ENCODE assay signal across 22 cellular contexts in genomic region chr7:130334274-130334673, GRCh38. TPM values are rescaled to one million over a fixed set of nuclear protein-coding genes. Genes with fewer than 3 reads are reported as not detected.
DNase-seq lines count a peak whose midpoint lies in the region; ATAC-seq and TF ChIP-seq lines count a peak whose summit lies in the region.
"Had no signal": no experiment of that assay in that cellular context is flagged by ENCODE, and none has a peak within 500 bp of the region (broad histone marks: within the 10 kb centered on the region; RNA-seq: fewer than 3 reads in every experiment).

No MANE protein-coding gene starts in this region.

- no peaks in the 10 kb centered on the region for H3K9me3 ChIP-seq in fibroblast of lung (ENCODE audit: control insufficient read depth, insufficient read depth, low read depth, low read length)
- no peaks in the 10 kb centered on the region for H3K9me3 ChIP-seq in mesenchymal stem cell (ENCODE audit: control insufficient read depth, low read length)

- no peaks in the 10 kb centered on the region for H3K4me1 ChIP-seq in fibroblast of lung (ENCODE audit: control insufficient read depth, extremely low read depth, insufficient read depth, low read length)
- H3K4me1 ChIP-seq in mesenchymal stem cell (ENCODE audit: control insufficient read depth, insufficient read depth, low read depth, low read length): no peaks in the 10 kb centered on the region

- TF ChIP-seq CTCF in fibroblast of lung (conservative IDR thresholded peaks at IDR 0.05 in 1 of 2, IDR thresholded peaks at IDR 0.05 in 1 of 2; ENCODE audit: low read depth in 1 of 2, low read length in 2 of 2): no peak

- H3K23ac ChIP-seq in mesenchymal stem cell (ENCODE audit: low read length in 2 of 2): no peak overlapping the region

- no peak overlapping the region for H4K91ac ChIP-seq in mesenchymal stem cell (ENCODE audit: low read length)

- peak overlapping the region; percentile 23 for H3K4me2 ChIP-seq in fibroblast of lung (ENCODE audit: extremely low read depth, insufficient read depth, low read length)
- H3K4me2 ChIP-seq in mesenchymal stem cell (ENCODE audit: low read length, poor library complexity, severe bottlenecking): no peak overlapping the region

- H3K9ac ChIP-seq in fibroblast of lung (ENCODE audit: insufficient read depth, low read length) (no peak overlapping the region), mesenchymal stem cell (ENCODE audit: low read length) (peak overlapping the region; percentile 83)

- no peaks in the 10 kb centered on the region for H4K20me1 ChIP-seq in fibroblast of lung (ENCODE audit: control insufficient read depth, extremely low read depth, insufficient read depth, low read length)

- no peak overlapping the region for H3K18ac ChIP-seq in mesenchymal stem cell (ENCODE audit: low read depth in 1 of 2, low read length in 2 of 2)

- no peaks in the 10 kb centered on the region for H3K27me3 ChIP-seq in fibroblast of lung (ENCODE audit: control insufficient read depth, insufficient read depth, low read length)
- no peaks in the 10 kb centered on the region for H3K27me3 ChIP-seq in mesenchymal stem cell (ENCODE audit: control insufficient read depth in 1 of 2, insufficient read depth in 1 of 2, low read length in 2 of 2)

- H3K4ac ChIP-seq in mesenchymal stem cell (ENCODE audit: low read depth in 1 of 2, low read length in 2 of 2): peak overlapping the region in 1 of 2 experiments; percentile 16

- no peak overlapping the region for H2BK5ac ChIP-seq in mesenchymal stem cell (ENCODE audit: low read depth, low read length, poor library complexity, severe bottlenecking)

- H3K79me2 ChIP-seq in fibroblast of lung (ENCODE audit: control insufficient read depth, insufficient read depth, low read length): no peaks in the 10 kb centered on the region

- H3K4me3 ChIP-seq in fibroblast of lung (replicated peaks in 1 of 4; ENCODE audit: control extremely low read depth in 1 of 4, insufficient read depth in 1 of 4, low read depth in 3 of 4, low read length in 4 of 4): no peak overlapping the region
- H3K4me3 ChIP-seq in mesenchymal stem cell (ENCODE audit: insufficient read depth in 1 of 2, low read depth in 1 of 2, low read length in 2 of 2): peak overlapping the region in 1 of 2 experiments; percentile 2

- no peak overlapping the region for H2AK5ac ChIP-seq in mesenchymal stem cell (ENCODE audit: low read length, severe bottlenecking)

- DNase-seq in left ventricle myocardium superior (no peak), Right ventricle myocardium inferior (ENCODE audit: missing footprints) (no peak), fibroblast of lung (ENCODE audit: low read depth in 2 of 2) (peak in 1 of 2 donors; percentile 32), mesenchymal stem cell (no peak), nucleus accumbens (lab: John Stamatoyannopoulos, UW) (no peak)
- no peak for DNase-seq in stimulated activated CD4-positive, alpha-beta T cell treated with anti-CD3 and anti-CD28 coated beads, Interleukin-12 subunit alpha, Interleukin-12 subunit beta, amount 100 ng/mL, for 4 hours
- DNase-seq: C1 segment of cervical spinal cord, COR-L47, DMS153, H9, Karpas-422, MM.1S, NCI-H1105 treated with DMSO at 0.1 percent for 48 hours, NCI-H187, NCI-H446, NCI-H748 treated with DMSO at 0.1 percent for 48 hours, Right ventricle myocardium superior had no signal

- no peak overlapping the region for H4K8ac ChIP-seq in mesenchymal stem cell (ENCODE audit: low read length)

- intact Hi-C loops in left ventricle myocardium superior (cut with micrococcal nuclease): no loop called here
- intact Hi-C loops in Right ventricle myocardium inferior (cut with DNase I): no loop called here

- no peaks in the 10 kb centered on the region for H3K36me3 ChIP-seq in fibroblast of lung (ENCODE audit: control insufficient read depth, insufficient read depth, low read length)
- no peaks in the 10 kb centered on the region for H3K36me3 ChIP-seq in mesenchymal stem cell (ENCODE audit: control insufficient read depth in 1 of 2, insufficient read depth in 2 of 2, low read depth in 1 of 2, low read length in 2 of 2)

- no peak overlapping the region for H3K14ac ChIP-seq in mesenchymal stem cell (ENCODE audit: low read length in 2 of 2)

- H2BK15ac ChIP-seq in mesenchymal stem cell (ENCODE audit: low read depth, poor library complexity, severe bottlenecking): no peak overlapping the region

- H2BK12ac ChIP-seq in mesenchymal stem cell (ENCODE audit: low read length in 2 of 2): no peak overlapping the region

- no peaks in the 10 kb centered on the region for H3K79me1 ChIP-seq in mesenchymal stem cell (replicated peaks; ENCODE audit: low read length, poor library complexity, severe bottlenecking)

- H3K27ac ChIP-seq in fibroblast of lung (ENCODE audit: insufficient read depth, low read length) (no peak overlapping the region), mesenchymal stem cell (ENCODE audit: low read length, poor library complexity, severe bottlenecking) (no peak overlapping the region)
- H3K27ac ChIP-seq: 22Rv1 had no signal

- peak; percentile 23 for ATAC-seq in left ventricle myocardium superior
- no peak for ATAC-seq in Right ventricle myocardium inferior
- no peak for ATAC-seq in HG03139 (IDR thresholded peaks at IDR 0.05; ENCODE audit: unreplicated experiment)
- ATAC-seq in HG03521 (IDR thresholded peaks at IDR 0.05; ENCODE audit: unreplicated experiment): no peak
- ATAC-seq: HepG2, Panc1 had no signal

- 91% methylated on average over 3 of the region's 6 CpGs for WGBS in mesenchymal stem cell

- peak overlapping the region; percentile 39 for H2AFZ ChIP-seq in fibroblast of lung (ENCODE audit: low read length)
- no peak overlapping the region for H2AFZ ChIP-seq in mesenchymal stem cell (ENCODE audit: low read depth, low read length)

- H2BK120ac ChIP-seq in mesenchymal stem cell (ENCODE audit: low read depth, low read length): no peak overlapping the region

RNA-seq across cellular contexts. Expression of gene CPA5, which starts 10.3 kb away (rescaled TPM):
- not detected for total RNA-seq in left ventricle myocardium superior
- not detected for total RNA-seq in Right ventricle myocardium inferior
- not detected in 2 replicates for total RNA-seq in fibroblast of lung
- not detected in 2 replicates for polyA plus RNA-seq in fibroblast of lung
- polyA plus RNA-seq in fibroblast of lung (2012): 0.09 and 0.31 TPM in 2 replicates
- not detected in 2 replicates for polyA minus RNA-seq in fibroblast of lung (ENCODE audit: low replicate concordance)
- 0.26 TPM for polyA plus RNA-seq in mesenchymal stem cell (2013, experiment 1 of 2)
- 0.14 TPM for polyA plus RNA-seq in mesenchymal stem cell (2013, experiment 2 of 2)
- total RNA-seq: H9, HepG2, Right ventricle myocardium superior had no signal

RNA-seq across cellular contexts. Expression of gene CPA4, which starts 41.3 kb away (rescaled TPM):
- total RNA-seq in left ventricle myocardium superior (0.77 TPM), Right ventricle myocardium inferior (not detected), fibroblast of lung (6.4 and 20.0 TPM in 2 replicates)
- polyA plus RNA-seq in fibroblast of lung: 31.5 and 48.3 TPM in 2 replicates
- polyA plus RNA-seq in fibroblast of lung (2012): 18.7 and 31.0 TPM in 2 replicates
- 37.6 and 39.8 TPM in 2 replicates for polyA minus RNA-seq in fibroblast of lung (ENCODE audit: low replicate concordance)
- polyA plus RNA-seq in mesenchymal stem cell (2013, experiment 1 of 2): 36.9 TPM
- polyA plus RNA-seq in mesenchymal stem cell (2013, experiment 2 of 2): 36.9 TPM
- total RNA-seq: H9, Right ventricle myocardium superior had no signal

RNA-seq across cellular contexts. Expression of gene CPA1, which starts 46.0 kb away (rescaled TPM):
- total RNA-seq in left ventricle myocardium superior (not detected), Right ventricle myocardium inferior (not detected), fibroblast of lung (under 0.01 TPM in 1 of 2 replicates, not detected in the other)
- polyA plus RNA-seq in fibroblast of lung: 0.12 TPM in 1 of 2 replicates, not detected in the other
- 0.18 and 0.19 TPM in 2 replicates for polyA plus RNA-seq in fibroblast of lung (2012)
- not detected in 2 replicates for polyA minus RNA-seq in fibroblast of lung (ENCODE audit: low replicate concordance)
- 0.12 TPM for polyA plus RNA-seq in mesenchymal stem cell (2013, experiment 1 of 2)
- polyA plus RNA-seq in mesenchymal stem cell (2013, experiment 2 of 2): 0.29 TPM
- total RNA-seq: H9, Right ventricle myocardium superior had no signal
